In the genomic region with DNA sequence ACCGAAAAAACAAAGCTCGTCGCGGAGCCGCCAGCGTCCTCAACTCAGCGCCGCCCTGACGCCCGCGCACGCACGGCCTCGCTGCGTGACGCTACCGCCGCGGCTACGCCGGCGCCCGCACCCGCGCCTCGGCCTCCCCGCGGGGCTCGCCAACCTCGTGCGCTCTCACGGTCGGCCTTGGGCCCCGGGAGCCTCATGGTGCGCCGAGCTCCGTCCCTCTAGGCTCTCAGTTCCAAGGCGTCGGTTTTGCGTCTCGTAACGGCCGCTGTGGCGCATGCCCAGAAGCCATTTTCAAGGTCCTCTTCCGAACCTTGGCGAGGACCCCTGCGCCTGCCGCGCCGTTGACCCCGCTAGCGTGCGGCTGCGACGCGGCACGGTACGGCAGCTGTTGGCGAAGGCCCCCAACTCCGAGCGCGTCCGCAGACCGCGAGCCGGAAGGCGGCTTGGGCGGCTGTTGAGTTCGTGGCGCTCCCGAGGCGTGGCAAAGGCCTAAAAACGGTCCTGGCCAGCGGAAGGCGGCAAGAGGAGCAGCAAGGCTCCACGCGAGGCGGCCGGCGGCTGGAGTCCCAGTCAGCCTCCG, we compare ENCODE assay signal across 1 cellular context.
TF ChIP-seq lines count a peak whose summit lies in the region.

A gene (minus strand): TSS at position 64 of the 580 bp plus-strand sequence. CDS start 1,209 bp downstream, outside the sequence.

TF ChIP-seq in WTC11, 78 proteins besides CTCF, POLR2A, EP300 and RAD21 (continued from another document):
- TF ChIP-seq, protein P1, sequence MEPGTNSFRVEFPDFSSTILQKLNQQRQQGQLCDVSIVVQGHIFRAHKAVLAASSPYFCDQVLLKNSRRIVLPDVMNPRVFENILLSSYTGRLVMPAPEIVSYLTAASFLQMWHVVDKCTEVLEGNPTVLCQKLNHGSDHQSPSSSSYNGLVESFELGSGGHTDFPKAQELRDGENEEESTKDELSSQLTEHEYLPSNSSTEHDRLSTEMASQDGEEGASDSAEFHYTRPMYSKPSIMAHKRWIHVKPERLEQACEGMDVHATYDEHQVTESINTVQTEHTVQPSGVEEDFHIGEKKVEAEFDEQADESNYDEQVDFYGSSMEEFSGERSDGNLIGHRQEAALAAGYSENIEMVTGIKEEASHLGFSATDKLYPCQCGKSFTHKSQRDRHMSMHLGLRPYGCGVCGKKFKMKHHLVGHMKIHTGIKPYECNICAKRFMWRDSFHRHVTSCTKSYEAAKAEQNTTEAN (CRISPR knock-in tag; IDR thresholded peaks at IDR 0.05), result peak; percentile 96
- TF ChIP-seq MYBL2 (CRISPR knock-in tag; IDR thresholded peaks at IDR 0.05) (peak; percentile 98), OVOL2 (CRISPR knock-in tag; IDR thresholded peaks at IDR 0.05; ENCODE audit: borderline replicate concordance) (no peak), FOXP1 (CRISPR knock-in tag; IDR thresholded peaks at IDR 0.05; ENCODE audit: borderline replicate concordance) (peak; percentile 99), ZNF263 (CRISPR knock-in tag; IDR thresholded peaks at IDR 0.05; ENCODE audit: low read depth) (peak; percentile 76), KAT7 (CRISPR knock-in tag; IDR thresholded peaks at IDR 0.05; ENCODE audit: borderline replicate concordance) (peak; percentile 94), ETV6 (CRISPR knock-in tag; IDR thresholded peaks at IDR 0.05) (peak; percentile 97), TP53 (CRISPR knock-in tag; IDR thresholded peaks at IDR 0.05) (peak; percentile 98), ATF1 (CRISPR knock-in tag; IDR thresholded peaks at IDR 0.05) (peak; percentile 88; the same call in 1 of the 2 replicates), ZNF121 (CRISPR knock-in tag; IDR thresholded peaks at IDR 0.05) (no peak; the same call in 1 of the 2 replicates)
- TF ChIP-seq, protein P2, sequence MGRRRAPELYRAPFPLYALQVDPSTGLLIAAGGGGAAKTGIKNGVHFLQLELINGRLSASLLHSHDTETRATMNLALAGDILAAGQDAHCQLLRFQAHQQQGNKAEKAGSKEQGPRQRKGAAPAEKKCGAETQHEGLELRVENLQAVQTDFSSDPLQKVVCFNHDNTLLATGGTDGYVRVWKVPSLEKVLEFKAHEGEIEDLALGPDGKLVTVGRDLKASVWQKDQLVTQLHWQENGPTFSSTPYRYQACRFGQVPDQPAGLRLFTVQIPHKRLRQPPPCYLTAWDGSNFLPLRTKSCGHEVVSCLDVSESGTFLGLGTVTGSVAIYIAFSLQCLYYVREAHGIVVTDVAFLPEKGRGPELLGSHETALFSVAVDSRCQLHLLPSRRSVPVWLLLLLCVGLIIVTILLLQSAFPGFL (CRISPR knock-in tag; IDR thresholded peaks at IDR 0.05; ENCODE audit: borderline replicate concordance), result 0 out of 2 replicates have a peak, but pooled peaks have one; percentile 17
TF ChIP-seq in WTC11: peak in this region for 51.
